In the genomic region with DNA sequence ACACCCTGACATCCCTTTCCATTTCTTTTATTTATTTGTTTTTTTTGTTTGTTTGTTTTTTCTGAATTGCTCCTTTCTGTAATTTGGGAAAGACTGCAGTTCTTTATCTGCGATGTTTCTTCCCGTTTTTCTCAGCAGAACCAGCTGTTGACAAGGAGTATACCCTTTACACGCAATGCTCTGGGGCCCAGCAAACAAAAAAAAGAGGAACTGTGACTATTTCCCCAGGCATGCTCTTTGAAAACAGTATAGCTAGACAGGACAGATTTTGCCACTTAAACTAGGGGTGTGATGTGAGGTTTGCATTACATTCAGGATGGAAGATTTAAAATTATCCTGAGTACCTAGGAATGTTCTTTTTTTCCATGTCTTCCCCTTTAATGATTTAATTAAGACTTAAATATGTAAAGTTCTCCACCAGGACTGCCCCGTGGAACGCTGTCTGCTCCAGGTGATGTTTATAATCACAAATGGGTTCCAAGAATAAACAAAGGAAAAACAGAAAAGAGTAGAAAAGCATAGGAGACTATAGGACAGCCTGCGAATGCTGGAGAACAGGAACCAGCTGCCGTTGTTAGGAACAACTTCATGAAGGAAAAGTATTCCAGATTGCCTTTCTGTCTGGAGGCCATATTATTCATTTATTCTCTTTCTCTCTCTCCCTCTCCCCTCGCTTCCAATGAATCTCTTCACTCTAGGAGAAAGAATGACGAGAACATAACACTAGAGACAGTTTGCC, we compare ENCODE assay signal across 8 cellular contexts. TPM values are rescaled to one million over a fixed set of nuclear protein-coding genes. Genes with fewer than 3 reads are reported as not detected.
DNase-seq lines count a peak whose midpoint lies in the region; ATAC-seq, FAIRE-seq and TF ChIP-seq lines count a peak whose summit lies in the region.

No MANE protein-coding gene starts in this region.

- H3K9ac ChIP-seq in GM12878 (ENCODE audit: control insufficient read depth, insufficient read depth, low read length) = no peak overlapping the region

- no peaks in the 10 kb centered on the region; the same call in 2 of the 3 replicates for H3K9me3 ChIP-seq in GM12878 (replicated peaks; ENCODE audit: control insufficient read depth, insufficient read depth, low read length)
- no peaks in the 10 kb centered on the region for H3K9me3 ChIP-seq in sigmoid colon

- no peak overlapping the region for H3K4me2 ChIP-seq in GM12878 (ENCODE audit: control insufficient read depth, insufficient read depth)

- H3K27ac ChIP-seq in GM12878 (ENCODE audit: control insufficient read depth, insufficient read depth) = no peak overlapping the region
- H3K27ac ChIP-seq in sigmoid colon = peak overlapping the region; percentile 51 to 68 (median 56)

- H3K36me3 ChIP-seq in GM12878 (ENCODE audit: control insufficient read depth in 2 of 2, insufficient read depth in 2 of 2, low read length in 1 of 2) (no peaks in the 10 kb centered on the region), sigmoid colon (peaks cover 31 to 98% (median 55%) of the 10 kb centered on the region in 4 donors)

- BruUV-seq in GM12878 (replicated peaks; lab: Mats Ljungman, UMichigan) = no TSS peak

- intact Hi-C loops in GM12878 (cut with micrococcal nuclease; ENCODE audit: unreplicated experiment) = no loop called here
- intact Hi-C loops in sigmoid colon (cut with DNase I) = no loop called here

- SMC1A ChIA-PET in GM12878 (lab: Charles Lee; ENCODE audit: uncharacterized antibody, unreplicated experiment) = interaction anchor here (0.6 to 1.2 kb wide), 2 partner anchors 9 to 1307 kb away, joined by 3 to 6 read pairs; no protein-coding TSS in a partner anchor

- 0 out of 2 replicates have a peak, but pooled peaks have one; percentile 3 for TF ChIP-seq RAD21 in GM12878 (IDR thresholded peaks at IDR 0.05; ENCODE audit: insufficient read depth, low read depth, low read length)

- in situ Hi-C loops in GM12878 (cut with MboI) (no loop called here), GM13977 (cut with MboI; ENCODE audit: low pct_unique_long_range_greater_than_20kb, low sequenced_read_pairs, unreplicated experiment) (no loop called here)

- 58% methylated on average over 9 of the region's 9 CpGs for WGBS in GM12878 (ENCODE audit: insufficient coverage, insufficient replicate concordance, low lambda C conversion rate, missing lambda C conversion rate)
- WGBS in sigmoid colon, 2 donors = 62 to 66% methylated on average over 9 of the region's 9 CpGs

- TF ChIP-seq EP300 in GM12878 (IDR thresholded peaks at IDR 0.05; ENCODE audit: borderline replicate concordance in 1 of 2, control insufficient read depth in 1 of 2, low read depth in 2 of 2, low read length in 2 of 2) (peak; percentile 59 to 77; a peak in 3 of 4 replicates), sigmoid colon (IDR thresholded peaks at IDR 0.05) (no peak)

- ATAC-seq in GM19328 (IDR thresholded peaks at IDR 0.05; ENCODE audit: unreplicated experiment) (peak; percentile 51), HG03520 (IDR thresholded peaks at IDR 0.05; ENCODE audit: unreplicated experiment) (peak; percentile 78), GM12878 (peak; percentile 93)

- H3K4me3 ChIP-seq in GM12878 (no peak overlapping the region), sigmoid colon (no peak overlapping the region)

- CTCF ChIA-PET in GM12878 (lab: Yijun Ruan, JAX) = interaction anchor here (0.5 to 1.1 kb wide), 2 partner anchors 8 to 1584 kb away, joined by 3 read pairs; no protein-coding TSS in a partner anchor

- no peak for FAIRE-seq in GM12878 (lab: Jason Lieb, UNC)

- TF ChIP-seq POLR2A in GM12878 (IDR thresholded peaks at IDR 0.05; ENCODE audit: low read depth, low read length) = no peak
- no peak for TF ChIP-seq POLR2A in sigmoid colon (IDR thresholded peaks at IDR 0.05)

- RAD21 ChIA-PET in GM12878 (lab: Charles Lee; ENCODE audit: unreplicated experiment) = no interaction called here

- TF ChIP-seq CTCF in GM12878 (IDR thresholded peaks at IDR 0.05 in 2 of 3, conservative IDR thresholded peaks at IDR 0.05 in 1 of 3; ENCODE audit: control insufficient read depth in 2 of 3, extremely low read depth in 1 of 3, insufficient read depth in 1 of 3, low read depth in 3 of 3, low read length in 3 of 3) (no peak), sigmoid colon (IDR thresholded peaks at IDR 0.05) (no peak), GM13977 (IDR thresholded peaks at IDR 0.05; ENCODE audit: extremely low read depth, insufficient read depth, missing control alignments) (no peak)

- H3K4me1 ChIP-seq in GM12878 (ENCODE audit: control insufficient read depth, insufficient read depth, low read length) (peaks cover 14% of the 10 kb centered on the region), sigmoid colon (peaks cover 0 to 44% (median 41%) of the 10 kb centered on the region in 4 donors)

- DNase-seq in AG08396 (ENCODE audit: low spot score) (peak; percentile 62), GM12878 (ENCODE audit: low read depth, low spot score) (no peak), sigmoid colon (no peak), NCI-H187 (lab: John Stamatoyannopoulos, UW) (no peak), HT-29 (ENCODE audit: low spot score) (no peak), GM13977 (ENCODE audit: low spot score) (no peak)

- no peaks in the 10 kb centered on the region for H3K79me2 ChIP-seq in GM12878 (ENCODE audit: control insufficient read depth, insufficient read depth, low read length)

- POLR2A ChIA-PET in GM12878 (lab: Charles Lee) = interaction anchor here (1.4 kb wide), 1 partner anchor 9 kb away, joined by 4 read pairs; no protein-coding TSS in a partner anchor

- H4K20me1 ChIP-seq in GM12878 (ENCODE audit: control insufficient read depth, insufficient read depth) = no peaks in the 10 kb centered on the region

- peaks cover 0 to 1% of the 10 kb centered on the region in 2 experiments; a peak in 1 of 4 replicates for H3K27me3 ChIP-seq in GM12878 (replicated peaks in 1 of 2; ENCODE audit: control insufficient read depth in 2 of 2, insufficient read depth in 2 of 2, low read length in 1 of 2)
- H3K27me3 ChIP-seq in sigmoid colon = no peaks in the 10 kb centered on the region

- H2AFZ ChIP-seq in GM12878 (ENCODE audit: control insufficient read depth, low read depth, low read length) = no peak overlapping the region

TF ChIP-seq in GM12878, 131 proteins besides CTCF, POLR2A, EP300 and RAD21 (continues in another document):
- TF ChIP-seq ZBTB11 (CRISPR knock-in tag; IDR thresholded peaks at IDR 0.05) (no peak), MEF2A (IDR thresholded peaks at IDR 0.05; ENCODE audit: insufficient read depth, low read depth, low read length) (no peak), YY1 (IDR thresholded peaks at IDR 0.05; ENCODE audit: low read depth, low read length) (no peak), ATF7 (IDR thresholded peaks at IDR 0.05; ENCODE audit: low read depth) (no peak; the same call in 1 of the 2 replicates), SMARCA5 (IDR thresholded peaks at IDR 0.05) (no peak), HDGF (IDR thresholded peaks at IDR 0.05) (no peak)

RNA-seq across cellular contexts. Expression of gene TGFBR2, which starts 43.3 kb away (rescaled TPM):
- total RNA-seq in GM12878 (2013; cell fraction: nucleolus; rRNA removed) = 0.27 and 0.47 TPM in 2 replicates
- total RNA-seq in GM12878 (2014; rRNA removed) (0.16 and 0.17 TPM in 2 replicates), GM12878 (2014; rRNA removed; fragmentation: Illumina TruSeq; extraction: Trizol) (0.18 TPM in 2 replicates), GM12878 (2021) (0.48 and 0.62 TPM in 2 replicates), sigmoid colon (100 to 1,000 TPM; 215 to 243 (median 234) TPM)
- polyA plus RNA-seq in GM12878 (2011; ENCODE audit: low read depth) = 0.14 TPM
- polyA plus RNA-seq in GM12878 (2011; rRNA removed) (0.98 and 1.2 TPM in 2 replicates), GM12878 (2014; fragmentation: Illumina TruSeq; extraction: Trizol) (0.13 and 0.19 TPM in 2 replicates), GM12878 (2014; fragmentation: Nextera tagmentation; extraction: Ambion mirVana) (under 1 TPM; 0.02 to 0.03 TPM), GM12878 (2014; rRNA removed) (0.08 and 0.26 TPM in 2 replicates), GM12878 (2016; fragmentation: Nextera tagmentation; extraction: Ambion mirVana) (under 1 TPM in 1 of 2 experiments, not detected in 1; 0.03 TPM), sigmoid colon (10 to 100 TPM in 2 of 3 donors, 1 to 10 TPM in 1; 9.9 to 56.4 (median 32.4) TPM)
- 0.73 and 0.74 TPM in 2 replicates for polyA plus RNA-seq in GM12878 (2011; cell fraction: cytosol; rRNA removed)
- polyA plus RNA-seq in GM12878 (2011; cell fraction: nucleus; rRNA removed) = 0.78 and 0.79 TPM in 2 replicates
- polyA plus RNA-seq in GM12878 (2012) = 0.20 TPM in 2 replicates
- polyA minus RNA-seq in GM12878 (2011; rRNA and poly(A)+ RNA removed) = 1.4 and 2.2 TPM in 2 replicates
- polyA minus RNA-seq in GM12878 (2011; cell fraction: cytosol; rRNA and poly(A)+ RNA removed) = 0.73 and 0.80 TPM in 2 replicates
- 0.97 and 1.4 TPM in 2 replicates for polyA minus RNA-seq in GM12878 (2011; cell fraction: nucleus; rRNA and poly(A)+ RNA removed)
- 42.2 and 42.9 TPM in 2 replicates for total RNA-seq in HT-29 (2014; rRNA removed; shearing (Covaris generic))

Comparison
In these comparisons a context has a peak if more than half of its experiments do, and no peak if none do; other contexts are left out.
1. RNA of gene TGFBR2, which starts 43.3 kb away (total RNA-seq): 215 to 243 TPM in sigmoid colon and 42.2 to 42.9 TPM in HT-29; 0.16 to 0.62 TPM in GM12878; every median in the first group is over 10 times any median in the second.
2. Peak in every context shown above with its lines, with median percentiles within 50 percentile points of each other: ATAC-seq.